ENCODE assay signal across 32 cellular contexts in genomic region chr6:144617231-144618199, GRCh38.
A peak's percentile ranks its signal among the peaks of the same experiment; 100 is the strongest.
DNase-seq lines count a peak whose midpoint lies in the region; ATAC-seq and TF ChIP-seq lines count a peak whose summit lies in the region.
"Had no signal": no experiment of that assay in that cellular context is flagged by ENCODE, and none has a peak within 500 bp of the region (broad histone marks: within the 10 kb centered on the region; RNA-seq: fewer than 3 reads in every experiment).

No MANE protein-coding gene starts in this region.

- WGBS in heart left ventricle, 4 donors, result 89 to 94% (median 92%) methylated on average over 5 of the region's 5 CpGs

- H3K4me3 ChIP-seq in HAP-1 (no peak overlapping the region), fibroblast of the aortic adventitia (ENCODE audit: low read depth, low read length) (no peak overlapping the region), heart left ventricle (no peak overlapping the region)
- H3K4me3 ChIP-seq: breast epithelium, heart right ventricle, spleen, upper lobe of left lung had no signal

- DNase-seq in GM04504 (ENCODE audit: low read depth), result peak; percentile 5
- peak; percentile 65 to 98 for DNase-seq in HAP-1 (ENCODE audit: low spot score in 2 of 2)
- peak; percentile 88 for DNase-seq in NCI-H748 (lab: John Stamatoyannopoulos, UW; ENCODE audit: unreplicated experiment)
- DNase-seq in fibroblast of the aortic adventitia (ENCODE audit: low read depth), result peak; percentile 12
- DNase-seq in heart left ventricle, result no peak
- no peak for DNase-seq in NAMALWA (ENCODE audit: low spot score)
- DNase-seq: activated CD4-positive, alpha-beta T cell treated with anti-CD3 and anti-CD28 coated beads, Interleukin-2, amount 50 U/mL, for 1 hour; activated CD8-positive, alpha-beta memory T cell treated with anti-CD3 and anti-CD28 coated beads, Interleukin-2, amount 10 ng/mL, durations not matched to agents 7 days and 5 days; activated naive CD4-positive, alpha-beta T cell treated with anti-CD3 and anti-CD28 coated beads for 36 hours; activated T-cell treated with anti-CD3 and anti-CD28 coated beads, Interleukin-2, amount 50 U/mL, for 72 hours; DMS79; effector CD4-positive, alpha-beta T cell; foreskin fibroblast; GF-D8; heart right ventricle; KG1; mammary epithelial cell; MM.1S; NCI-H187; NCI-H446; right cardiac atrium; SHP77 treated with DMSO at 0.1 percent for 48 hours; spleen; SW 1271; T-helper 9 cell; upper lobe of left lung; WERI-Rb-1 had no signal

- H3K36me3 ChIP-seq in HAP-1 (replicated peaks), result no peaks in the 10 kb centered on the region
- no peaks in the 10 kb centered on the region for H3K36me3 ChIP-seq in heart left ventricle
- H3K36me3 ChIP-seq: breast epithelium, heart right ventricle, upper lobe of left lung, WERI-Rb-1 had no signal

- peaks cover 74% of the 10 kb centered on the region for H3K4me1 ChIP-seq in HAP-1
- peaks cover 0 to 4% (median 0%) of the 10 kb centered on the region in 12 donors for H3K4me1 ChIP-seq in heart left ventricle
- H3K4me1 ChIP-seq: breast epithelium had no signal

- no peaks in the 10 kb centered on the region for H3K27me3 ChIP-seq in HAP-1 (ENCODE audit: low read depth)
- no peaks in the 10 kb centered on the region for H3K27me3 ChIP-seq in heart left ventricle
- H3K27me3 ChIP-seq: breast epithelium, heart right ventricle, spleen, upper lobe of left lung had no signal

- no peak for ATAC-seq in heart left ventricle
- ATAC-seq in HG02571 (IDR thresholded peaks at IDR 0.05; ENCODE audit: unreplicated experiment), result no peak
- ATAC-seq: activated CD8-positive, alpha-beta memory T cell treated with anti-CD3 and anti-CD28 coated beads, Interleukin-2, amount 10 ng/mL, durations not matched to agents 7 days and 5 days; activated T-cell treated with anti-CD3 and anti-CD28 coated beads, Interleukin-2, amount 50 U/mL, for 72 hours; HCT116; heart right ventricle; Panc1; right cardiac atrium had no signal

- intact Hi-C loops in heart left ventricle (cut with DNase I), result no loop called here

- H3K27ac ChIP-seq in heart left ventricle, result no peak overlapping the region
- H3K27ac ChIP-seq: breast epithelium, epithelial cell of prostate, heart right ventricle, spleen, upper lobe of left lung, WERI-Rb-1 had no signal

- in situ Hi-C loops in HAP-1 (cut with MboI; ENCODE audit: low sequenced_read_pairs), result no loop called here

- H3K9me3 ChIP-seq in HAP-1 (no peaks in the 10 kb centered on the region), heart left ventricle (no peaks in the 10 kb centered on the region)
- H3K9me3 ChIP-seq: breast epithelium, heart right ventricle, spleen, upper lobe of left lung had no signal

- no peak for TF ChIP-seq POLR2A in heart left ventricle (IDR thresholded peaks at IDR 0.05)

- TF ChIP-seq CTCF in fibroblast of the aortic adventitia (IDR thresholded peaks at IDR 0.05; ENCODE audit: insufficient read depth, low read length) (no peak), heart left ventricle (IDR thresholded peaks at IDR 0.05) (no peak)

Comparison
In these comparisons a context has a peak if more than half of its experiments do, and no peak if none do; other contexts are left out.
1. DNase-seq: peak in GM04504 (single experiment), HAP-1 (2 of 2), NCI-H748 (single experiment) and fibroblast of the aortic adventitia (single experiment); none in heart left ventricle (0 of 5) and NAMALWA (single experiment).